ENCODE assay signal across 11 cellular contexts in the genomic region with DNA sequence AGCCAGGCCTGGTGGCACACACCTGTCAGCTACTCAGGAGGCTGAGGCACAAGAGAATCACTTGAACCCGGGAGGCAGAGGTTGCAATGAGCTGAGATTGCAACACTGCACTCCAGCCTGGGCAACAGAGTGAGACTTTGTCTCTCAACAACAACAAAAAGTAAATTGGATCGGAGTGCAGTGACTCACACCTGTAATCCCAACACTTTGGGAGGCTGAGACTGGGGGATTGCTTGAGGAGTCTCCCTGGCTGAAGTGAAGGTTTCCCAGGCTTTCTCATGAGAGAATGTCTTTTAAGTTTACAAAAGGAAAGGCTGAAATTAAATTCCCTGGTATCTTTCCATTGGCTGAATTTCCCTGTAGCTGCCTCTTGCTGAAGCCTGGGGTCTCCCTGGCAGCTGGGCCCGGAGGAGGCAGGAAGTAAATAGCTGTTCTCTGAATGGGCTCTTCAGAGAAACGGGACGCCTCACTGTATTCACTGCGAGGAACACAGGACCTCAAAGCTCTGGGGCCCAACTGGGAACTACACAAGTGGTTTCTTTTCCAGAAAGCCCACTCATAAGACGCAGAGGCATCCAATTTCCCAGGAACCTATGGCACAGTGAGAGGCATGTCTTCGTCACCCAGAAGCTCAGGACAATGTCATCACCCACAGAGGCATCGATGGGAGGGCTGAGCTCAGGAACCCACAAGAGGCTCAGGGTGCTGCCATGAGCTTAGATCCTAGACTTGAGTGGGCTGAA.
DNase-seq lines count a peak whose midpoint lies in the region; ATAC-seq, FAIRE-seq and TF ChIP-seq lines count a peak whose summit lies in the region.
"Had no signal": no experiment of that assay in that cellular context is flagged by ENCODE, and none has a peak within 500 bp of the region (broad histone marks: within the 10 kb centered on the region; RNA-seq: fewer than 3 reads in every experiment).

No MANE protein-coding gene starts in this region.

- no peak overlapping the region for H3K4me2 ChIP-seq in mammary epithelial cell (ENCODE audit: insufficient read depth, low read depth, low read length)

- BruUV-seq in mammary epithelial cell (replicated peaks; lab: Mats Ljungman, UMichigan) = no TSS peak

- no peak for FAIRE-seq in urothelium cell line (lab: Jason Lieb, UNC)
- FAIRE-seq in frontal cortex (lab: Jason Lieb, UNC) = no peak

- in situ Hi-C loops in mammary epithelial cell (cut with MboI; ENCODE audit: low sequenced_read_pairs in 2 of 2) = no loop called here

- no peaks in the 10 kb centered on the region for H4K20me1 ChIP-seq in mammary epithelial cell (ENCODE audit: insufficient read depth, low read length)

- no peak overlapping the region for H3K9ac ChIP-seq in mammary epithelial cell (ENCODE audit: insufficient read depth, low read length)

- H3K27ac ChIP-seq in cardiac muscle cell (no peak overlapping the region), mammary epithelial cell (ENCODE audit: insufficient read depth, low read depth, low read length) (no peak overlapping the region), left lung (peak overlapping the region; percentile 49 to 66)

- H3K27me3 ChIP-seq in cardiac muscle cell (no peaks in the 10 kb centered on the region), mammary epithelial cell (ENCODE audit: insufficient read depth, low read length) (no peaks in the 10 kb centered on the region), left lung (no peaks in the 10 kb centered on the region)
- H3K27me3 ChIP-seq: tibial artery had no signal

- intact Hi-C loops in cardiac septum (cut with DNase I) (loop anchor here (10.0 kb wide), 1 partner anchor 95 kb away; no protein-coding TSS in a partner anchor), mammary epithelial cell (cut with micrococcal nuclease) (loop anchor here (5.0 kb wide), 2 partner anchors 77 to 317 kb away; partner anchors contain the start of gene SMURF2), left lung (cut with DNase I) (no loop called here), mucosa of descending colon (cut with DNase I, micrococcal nuclease) (no loop called here)

- DNase-seq in cardiac muscle cell (ENCODE audit: low read depth in 1 of 2, low spot score in 1 of 2) (peak; percentile 5 to 44), cardiac septum (ENCODE audit: low spot score) (no peak), mammary epithelial cell (peak; percentile 42), left lung (peak in 1 of 2 donors; percentile 47), urothelium cell line (ENCODE audit: low spot score) (peak; percentile 40), frontal cortex (ENCODE audit: low spot score in 2 of 2) (no peak), mucosa of descending colon (no peak)
- DNase-seq: central memory CD4-positive, alpha-beta T cell; NCI-H1930 had no signal

- TF ChIP-seq CTCF in cardiac muscle cell (IDR thresholded peaks at IDR 0.05; ENCODE audit: low read depth, low read length) (no peak), mammary epithelial cell (conservative IDR thresholded peaks at IDR 0.05 in 1 of 2, IDR thresholded peaks at IDR 0.05 in 1 of 2; ENCODE audit: extremely low read depth in 1 of 2, insufficient read depth in 1 of 2, low read depth in 1 of 2, low read length in 2 of 2) (no peak), left lung (IDR thresholded peaks at IDR 0.05) (no peak), mucosa of descending colon (IDR thresholded peaks at IDR 0.05) (no peak)

- dilution Hi-C loops in mammary epithelial cell (cut with HindIII; ENCODE audit: low sequenced_read_pairs) = loop anchor here (5.0 kb wide), 1 partner anchor 82 kb away; no protein-coding TSS in a partner anchor

- no peak overlapping the region for H3K4me3 ChIP-seq in cardiac muscle cell
- H3K4me3 ChIP-seq in mammary epithelial cell (replicated peaks in 1 of 3; ENCODE audit: insufficient read depth in 1 of 3, low read depth in 2 of 3, low read length in 3 of 3) = no peak overlapping the region
- no peak overlapping the region for H3K4me3 ChIP-seq in left lung
- no peak overlapping the region for H3K4me3 ChIP-seq in mucosa of descending colon
- H3K4me3 ChIP-seq: tibial artery had no signal

- CTCF ChIA-PET in mammary epithelial cell (lab: Charles Lee; ENCODE audit: low non-redundant PET) = no interaction called here

- no peaks in the 10 kb centered on the region for H3K9me3 ChIP-seq in cardiac muscle cell (ENCODE audit: low read depth)
- H3K9me3 ChIP-seq in mammary epithelial cell (replicated peaks; ENCODE audit: insufficient read depth, low read length) = no peaks in the 10 kb centered on the region
- no peaks in the 10 kb centered on the region for H3K9me3 ChIP-seq in left lung
- no peaks in the 10 kb centered on the region for H3K9me3 ChIP-seq in mucosa of descending colon
- H3K9me3 ChIP-seq: tibial artery had no signal

- H3K36me3 ChIP-seq in cardiac muscle cell (no peaks in the 10 kb centered on the region), mammary epithelial cell (ENCODE audit: insufficient read depth, low read length) (no peaks in the 10 kb centered on the region), left lung (no peaks in the 10 kb centered on the region), mucosa of descending colon (ENCODE audit: low read depth) (no peaks in the 10 kb centered on the region)
- H3K36me3 ChIP-seq: tibial artery had no signal

- ATAC-seq in left lung = peak; percentile 59
- ATAC-seq in HG02610 (IDR thresholded peaks at IDR 0.05; ENCODE audit: unreplicated experiment) = no peak
- no peak for ATAC-seq in mucosa of descending colon

- H3K4me1 ChIP-seq in cardiac muscle cell (ENCODE audit: low read depth) = no peaks in the 10 kb centered on the region
- peaks cover 2% of the 10 kb centered on the region for H3K4me1 ChIP-seq in mammary epithelial cell (ENCODE audit: insufficient read depth, low read length)
- peaks cover 26 to 35% of the 10 kb centered on the region in 2 donors for H3K4me1 ChIP-seq in left lung
- peaks cover 3% of the 10 kb centered on the region for H3K4me1 ChIP-seq in mucosa of descending colon (ENCODE audit: low read depth)

- no peak overlapping the region for H2AFZ ChIP-seq in mammary epithelial cell (ENCODE audit: low read depth, low read length)

- H3K79me2 ChIP-seq in mammary epithelial cell (ENCODE audit: insufficient read depth, low read length) = no peaks in the 10 kb centered on the region

- 47% methylated on average over 8 of the region's 9 CpGs for WGBS in mammary epithelial cell (ENCODE audit: low coverage, missing lambda C conversion rate)

Comparison
In these comparisons a context has a peak if more than half of its experiments do, and no peak if none do; other contexts are left out.
1. DNase-seq: peak in cardiac muscle cell (2 of 2), mammary epithelial cell (single experiment) and urothelium cell line (single experiment); none in cardiac septum (single experiment), frontal cortex (0 of 2) and mucosa of descending colon (0 of 3).
2. H3K27ac ChIP-seq: peak in left lung (2 of 2); none in cardiac muscle cell (single experiment) and mammary epithelial cell (single experiment).
3. intact Hi-C loops: an anchor here in cardiac septum (10.0 kb wide) and mammary epithelial cell (5.0 kb wide); none called in left lung and mucosa of descending colon.